In genomic region chr20:4563534-4563933, GRCh38 we compare ENCODE assay signal across 10 cellular contexts.
A peak's percentile ranks its signal among the peaks of the same experiment; 100 is the strongest.
DNase-seq lines count a peak whose midpoint lies in the region; ATAC-seq, FAIRE-seq and TF ChIP-seq lines count a peak whose summit lies in the region.
"Had no signal": no experiment of that assay in that cellular context is flagged by ENCODE, and none has a peak within 500 bp of the region (broad histone marks: within the 10 kb centered on the region; RNA-seq: fewer than 3 reads in every experiment).

No MANE protein-coding gene starts in this region.

- no peak for TF ChIP-seq POLR2A in endothelial cell of umbilical vein (IDR thresholded peaks at IDR 0.05; ENCODE audit: low read depth, low read length)

- no peaks in the 10 kb centered on the region for H3K36me3 ChIP-seq in endothelial cell of umbilical vein (ENCODE audit: control insufficient read depth in 2 of 2, extremely low read depth in 1 of 2, insufficient read depth in 2 of 2, low read length in 2 of 2)

- peaks cover 0 to 4% of the 10 kb centered on the region in 2 experiments for H3K27me3 ChIP-seq in endothelial cell of umbilical vein (ENCODE audit: control insufficient read depth in 2 of 2, insufficient read depth in 2 of 2, low read length in 2 of 2)

- CTCF ChIA-PET in endothelial cell of umbilical vein (lab: Charles Lee), result no interaction called here

- H3K79me2 ChIP-seq in endothelial cell of umbilical vein (ENCODE audit: control insufficient read depth, insufficient read depth, low read length), result no peaks in the 10 kb centered on the region

- POLR2A ChIA-PET in endothelial cell of umbilical vein (lab: Charles Lee), result no interaction called here

- no peak overlapping the region for H3K9ac ChIP-seq in endothelial cell of umbilical vein (replicated peaks; ENCODE audit: extremely low read depth, insufficient read depth, low read length)

- dilution Hi-C loops in endothelial cell of umbilical vein (cut with MboI; ENCODE audit: extremely low pct_ligation_motif_present, low sequenced_read_pairs), result no loop called here

- no peak overlapping the region for H3K27ac ChIP-seq in endothelial cell of umbilical vein (ENCODE audit: insufficient read depth, low read depth, low read length)

- no peak for ATAC-seq in HG03565 (IDR thresholded peaks at IDR 0.05; ENCODE audit: unreplicated experiment)

- no TSS peak for BruUV-seq in endothelial cell of umbilical vein (replicated peaks; lab: Mats Ljungman, UMichigan)

- no peak for FAIRE-seq in endothelial cell of umbilical vein (lab: Jason Lieb, UNC)
- FAIRE-seq: islet of Langerhans had no signal

- H3K4me1 ChIP-seq in endothelial cell of umbilical vein (ENCODE audit: control insufficient read depth, extremely low read depth, insufficient read depth, low read length), result no peaks in the 10 kb centered on the region

- H2AFZ ChIP-seq in endothelial cell of umbilical vein (ENCODE audit: low read depth, low read length), result no peak overlapping the region

- no peak overlapping the region for H3K4me2 ChIP-seq in endothelial cell of umbilical vein (ENCODE audit: insufficient read depth, low read length)

- peak; percentile 22 to 30 for TF ChIP-seq CTCF in endothelial cell of umbilical vein (IDR thresholded peaks at IDR 0.05; ENCODE audit: extremely low read depth in 1 of 2, insufficient read depth in 1 of 2, low read depth in 1 of 2, low read length in 2 of 2)

- no peaks in the 10 kb centered on the region for H3K9me1 ChIP-seq in endothelial cell of umbilical vein (replicated peaks; ENCODE audit: control insufficient read depth, extremely low read depth, insufficient read depth, low read length)

- no peak overlapping the region for H3K4me3 ChIP-seq in endothelial cell of umbilical vein (replicated peaks in 1 of 3; ENCODE audit: insufficient read depth in 1 of 3, low read depth in 1 of 3, low read length in 3 of 3)

- peak; percentile 33 for DNase-seq in activated CD4-positive, alpha-beta T cell treated with anti-CD3 and anti-CD28 coated beads for 48 hours
- DNase-seq in activated CD4-positive, alpha-beta T cell treated with anti-CD3 and anti-CD28 coated beads, Interleukin-2, amount 50 U/mL, for 4 hours, result no peak
- DNase-seq in RPMI8226 (peak; percentile 64), endothelial cell of umbilical vein (ENCODE audit: low read depth, low spot score) (peak; percentile 65), renal cortical epithelial cell (ENCODE audit: low read depth) (peak; percentile 62), KG1 (lab: John Stamatoyannopoulos, UW) (no peak), NCI-H1092 (lab: John Stamatoyannopoulos, UW) (no peak)
- DNase-seq: NCI-H1417 had no signal

- no peaks in the 10 kb centered on the region for H4K20me1 ChIP-seq in endothelial cell of umbilical vein (replicated peaks; ENCODE audit: control insufficient read depth, extremely low read depth, insufficient read depth, low read length)

- H3K9me3 ChIP-seq in endothelial cell of umbilical vein (replicated peaks; ENCODE audit: control insufficient read depth, insufficient read depth, low read length), result no peaks in the 10 kb centered on the region

- intact Hi-C loops in endothelial cell of umbilical vein (cut with micrococcal nuclease), result no loop called here

TF ChIP-seq in endothelial cell of umbilical vein, 7 proteins besides CTCF, POLR2A, EP300 and RAD21:
- TF ChIP-seq MAX (IDR thresholded peaks at IDR 0.05; ENCODE audit: insufficient read depth, insufficient read length), result peak; percentile 33
- no peak for TF ChIP-seq GATA2 (IDR thresholded peaks at IDR 0.05; ENCODE audit: insufficient read depth, insufficient read length, low read depth, low read length)

Comparison
In these comparisons a context has a peak if more than half of its experiments do, and no peak if none do; other contexts are left out.
1. DNase-seq: peak in activated CD4-positive, alpha-beta T cell treated with anti-CD3 and anti-CD28 coated beads for 48 hours (single experiment), RPMI8226 (single experiment), endothelial cell of umbilical vein (single experiment) and renal cortical epithelial cell (single experiment); none in activated CD4-positive, alpha-beta T cell treated with anti-CD3 and anti-CD28 coated beads, Interleukin-2, amount 50 U/mL, for 4 hours (0 of 2), KG1 (single experiment) and NCI-H1092 (single experiment).